9 cellular contexts compared by ENCODE assay signal in the genomic region with DNA sequence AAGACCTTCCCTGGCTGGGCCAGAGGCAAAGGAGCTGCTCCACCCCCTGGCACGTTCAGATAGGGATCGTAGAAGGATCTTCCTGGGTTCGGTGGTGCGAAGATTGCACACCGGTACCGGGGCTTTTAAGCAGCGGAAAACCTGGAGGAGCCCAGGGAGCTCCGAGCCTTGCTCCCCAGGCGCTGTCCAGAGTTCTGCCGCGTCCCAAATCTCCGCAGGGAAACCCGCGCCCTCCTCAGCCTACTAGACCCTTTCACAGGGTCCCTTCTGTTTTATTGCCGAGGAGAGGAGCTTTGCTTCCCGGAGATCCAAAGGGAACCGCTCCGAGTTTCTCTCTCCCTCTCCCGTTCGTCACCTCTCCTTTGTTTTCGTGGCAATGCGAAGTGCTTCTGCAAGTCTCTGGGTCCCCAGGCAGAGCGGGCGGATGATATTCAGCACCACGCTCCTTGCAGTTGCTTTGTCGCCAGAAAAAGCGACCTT. TPM values are rescaled to one million over a fixed set of nuclear protein-coding genes. Genes with fewer than 3 reads are reported as not detected.
A peak's percentile ranks its signal among the peaks of the same experiment; 100 is the strongest.
DNase-seq lines count a peak whose midpoint lies in the region; ATAC-seq, FAIRE-seq and TF ChIP-seq lines count a peak whose summit lies in the region.
"Had no signal": no experiment of that assay in that cellular context is flagged by ENCODE, and none has a peak within 500 bp of the region (broad histone marks: within the 10 kb centered on the region; RNA-seq: fewer than 3 reads in every experiment).

No MANE protein-coding gene starts in this region.

- H3K4me1 Mint-ChIP-seq in activated naive CD8-positive, alpha-beta T cell treated with anti-CD3 and anti-CD28 coated beads, Interleukin-2, amount 10 ng/mL, durations not matched to agents 7 days and 5 days, result peaks cover 4% of the 10 kb centered on the region
- H3K4me1 Mint-ChIP-seq in activated naive CD8-positive, alpha-beta T cell treated with anti-CD3 and anti-CD28 coated beads for 36 hours, result peaks cover 16% of the 10 kb centered on the region
- H3K4me1 Mint-ChIP-seq in HFFc6 (ENCODE audit: low read depth), result no peaks in the 10 kb centered on the region

- no peak for DNase-seq in activated naive CD8-positive, alpha-beta T cell treated with anti-CD3 and anti-CD28 coated beads, Interleukin-2, amount 10 ng/mL, durations not matched to agents 7 days and 5 days
- DNase-seq in activated naive CD8-positive, alpha-beta T cell treated with anti-CD3 and anti-CD28 coated beads for 36 hours, result no peak
- DNase-seq in body of pancreas (peak; percentile 7 to 39 (median 15)), urothelium cell line (ENCODE audit: low spot score) (peak; percentile 55), GM12891 (ENCODE audit: insufficient read length, low spot score) (no peak), HFFc6 (no peak)
- no peak for DNase-seq in activated naive CD4-positive, alpha-beta T cell treated with anti-CD3 and anti-CD28 coated beads, Interleukin-2, amount 50 U/mL, for 72 hours (ENCODE audit: low spot score in 2 of 2)

- no peak for TF ChIP-seq CTCF in body of pancreas (IDR thresholded peaks at IDR 0.05)
- no peak for TF ChIP-seq CTCF in liver (IDR thresholded peaks at IDR 0.05; ENCODE audit: low read depth, low read length, missing input control)
- TF ChIP-seq CTCF in HFFc6 (IDR thresholded peaks at IDR 0.05), result no peak

- no peaks in the 10 kb centered on the region for H3K9me3 Mint-ChIP-seq in activated naive CD8-positive, alpha-beta T cell treated with anti-CD3 and anti-CD28 coated beads, Interleukin-2, amount 10 ng/mL, durations not matched to agents 7 days and 5 days
- H3K9me3 Mint-ChIP-seq in activated naive CD8-positive, alpha-beta T cell treated with anti-CD3 and anti-CD28 coated beads for 36 hours, result no peaks in the 10 kb centered on the region
- peaks cover 15% of the 10 kb centered on the region for H3K9me3 Mint-ChIP-seq in HFFc6
- no peaks in the 10 kb centered on the region for H3K9me3 Mint-ChIP-seq in activated naive CD4-positive, alpha-beta T cell treated with anti-CD3 and anti-CD28 coated beads, Interleukin-2, amount 50 U/mL, for 72 hours

- H3K27me3 Mint-ChIP-seq in activated naive CD8-positive, alpha-beta T cell treated with anti-CD3 and anti-CD28 coated beads, Interleukin-2, amount 10 ng/mL, durations not matched to agents 7 days and 5 days, result peaks cover 27% of the 10 kb centered on the region
- peaks cover 40% of the 10 kb centered on the region for H3K27me3 Mint-ChIP-seq in activated naive CD8-positive, alpha-beta T cell treated with anti-CD3 and anti-CD28 coated beads for 36 hours
- peaks cover 3% of the 10 kb centered on the region for H3K27me3 Mint-ChIP-seq in HFFc6 (ENCODE audit: insufficient read depth)

- TF ChIP-seq POLR2A in body of pancreas (IDR thresholded peaks at IDR 0.05), result no peak
- no peak for TF ChIP-seq POLR2A in GM12891 (IDR thresholded peaks at IDR 0.05; ENCODE audit: low read depth, low read length)

- H3K36me3 ChIP-seq in body of pancreas (replicated peaks in 1 of 2; ENCODE audit: insufficient read depth in 1 of 2, low read depth in 2 of 2), result no peaks in the 10 kb centered on the region
- no peaks in the 10 kb centered on the region for H3K36me3 ChIP-seq in liver (ENCODE audit: control insufficient read depth in 4 of 4, insufficient read depth in 3 of 4, low read depth in 1 of 4, low read length in 3 of 4)

- H3K36me3 Mint-ChIP-seq in activated naive CD8-positive, alpha-beta T cell treated with anti-CD3 and anti-CD28 coated beads, Interleukin-2, amount 10 ng/mL, durations not matched to agents 7 days and 5 days, result no peaks in the 10 kb centered on the region
- no peaks in the 10 kb centered on the region for H3K36me3 Mint-ChIP-seq in activated naive CD8-positive, alpha-beta T cell treated with anti-CD3 and anti-CD28 coated beads for 36 hours
- H3K36me3 Mint-ChIP-seq in HFFc6 (ENCODE audit: low read depth), result no peaks in the 10 kb centered on the region
- peaks cover 0 to 21% of the 10 kb centered on the region in 2 donors for H3K36me3 Mint-ChIP-seq in activated naive CD4-positive, alpha-beta T cell treated with anti-CD3 and anti-CD28 coated beads, Interleukin-2, amount 50 U/mL, for 72 hours

- TF ChIP-seq RAD21 in liver (IDR thresholded peaks at IDR 0.05), result no peak

- H3K27me3 ChIP-seq in body of pancreas, result peaks cover 0 to 16% of the 10 kb centered on the region in 2 donors
- peaks cover 0 to 9% (median 7%) of the 10 kb centered on the region in 4 donors for H3K27me3 ChIP-seq in liver (ENCODE audit: control insufficient read depth in 4 of 4, insufficient read depth in 4 of 4, low read length in 3 of 4)

- ATAC-seq in activated naive CD8-positive, alpha-beta T cell treated with anti-CD3 and anti-CD28 coated beads, Interleukin-2, amount 10 ng/mL, durations not matched to agents 7 days and 5 days (ENCODE audit: low read depth), result no peak
- ATAC-seq in body of pancreas, result peak; percentile 68
- ATAC-seq in activated naive CD4-positive, alpha-beta T cell treated with anti-CD3 and anti-CD28 coated beads, Interleukin-2, amount 50 U/mL, for 72 hours, result no peak

- no peak overlapping the region for H3K27ac ChIP-seq in body of pancreas
- H3K27ac ChIP-seq in liver (ENCODE audit: low read depth in 1 of 2, low read length in 2 of 2), result no peak overlapping the region

- POLR2A ChIA-PET in activated naive CD8-positive, alpha-beta T cell treated with anti-CD3 and anti-CD28 coated beads, Interleukin-2, amount 10 ng/mL, durations not matched to agents 7 days and 5 days (lab: Charles Lee), result no interaction called here

- H3K4me3 Mint-ChIP-seq in activated naive CD8-positive, alpha-beta T cell treated with anti-CD3 and anti-CD28 coated beads, Interleukin-2, amount 10 ng/mL, durations not matched to agents 7 days and 5 days, result no peak overlapping the region
- no peak overlapping the region for H3K4me3 Mint-ChIP-seq in activated naive CD8-positive, alpha-beta T cell treated with anti-CD3 and anti-CD28 coated beads for 36 hours
- H3K4me3 Mint-ChIP-seq in HFFc6, result no peak overlapping the region

- H3K4me3 ChIP-seq in body of pancreas (no peak overlapping the region), liver (ENCODE audit: low read depth in 1 of 3, low read length in 3 of 3) (no peak overlapping the region)

- WGBS in body of pancreas, 2 donors, result 0 to 1% methylated on average over 27 of the region's 27 CpGs
- 3% methylated on average over 27 of the region's 27 CpGs for WGBS in liver

- H3K4me1 ChIP-seq in body of pancreas, result peaks cover 15% of the 10 kb centered on the region
- H3K4me1 ChIP-seq in liver (ENCODE audit: control insufficient read depth in 4 of 4, insufficient read depth in 4 of 4, low read length in 3 of 4), result peaks cover 0 to 9% (median 0%) of the 10 kb centered on the region in 4 donors

- H3K9ac ChIP-seq in liver (ENCODE audit: low read depth in 1 of 2, low read length in 2 of 2), result no peak overlapping the region

- peak overlapping the region; percentile 1 for H3K27ac Mint-ChIP-seq in activated naive CD8-positive, alpha-beta T cell treated with anti-CD3 and anti-CD28 coated beads, Interleukin-2, amount 10 ng/mL, durations not matched to agents 7 days and 5 days
- no peak overlapping the region for H3K27ac Mint-ChIP-seq in activated naive CD8-positive, alpha-beta T cell treated with anti-CD3 and anti-CD28 coated beads for 36 hours
- no peak overlapping the region for H3K27ac Mint-ChIP-seq in HFFc6
- no peak overlapping the region for H3K27ac Mint-ChIP-seq in activated naive CD4-positive, alpha-beta T cell treated with anti-CD3 and anti-CD28 coated beads, Interleukin-2, amount 50 U/mL, for 72 hours

- intact Hi-C loops in body of pancreas (cut with DNase I), result no loop called here

- H3K9me3 ChIP-seq in body of pancreas (no peaks in the 10 kb centered on the region), liver (ENCODE audit: control insufficient read depth in 4 of 4, low read length in 3 of 4) (no peaks in the 10 kb centered on the region)

- FAIRE-seq in urothelium cell line (lab: Jason Lieb, UNC) (no peak), GM12891 (lab: Jason Lieb, UNC) (no peak)
- FAIRE-seq: G401.6 had no signal

TF ChIP-seq in liver, 16 proteins besides CTCF, POLR2A, EP300 and RAD21 (continues in another document):
- TF ChIP-seq HNF4A (conservative IDR thresholded peaks at IDR 0.05), result no peak

TF ChIP-seq in GM12891, 5 proteins besides CTCF, POLR2A, EP300 and RAD21:
- TF ChIP-seq POLR2AphosphoS5 (IDR thresholded peaks at IDR 0.05; ENCODE audit: low read depth, low read length), result no peak
- no peak for TF ChIP-seq TAF1 (IDR thresholded peaks at IDR 0.05; ENCODE audit: low read depth, low read length)
- no peak for TF ChIP-seq PAX5 (IDR thresholded peaks at IDR 0.05; ENCODE audit: insufficient read depth, low read length, severe bottlenecking)
- no peak for TF ChIP-seq POU2F2 (IDR thresholded peaks at IDR 0.05; ENCODE audit: low read depth, low read length)
- no peak for TF ChIP-seq SPI1 (IDR thresholded peaks at IDR 0.05; ENCODE audit: low read depth, low read length)
TF ChIP-seq in GM12891: peak in this region for 0.

RNA-seq across cellular contexts. Expression of a gene that starts 0.5 kb away (rescaled TPM):
- not detected for total RNA-seq in activated naive CD8-positive, alpha-beta T cell treated with anti-CD3 and anti-CD28 coated beads, Interleukin-2, amount 10 ng/mL, durations not matched to agents 7 days and 5 days
- total RNA-seq in activated naive CD8-positive, alpha-beta T cell treated with anti-CD3 and anti-CD28 coated beads for 36 hours, result not detected
- total RNA-seq in body of pancreas (under 1 TPM in 1 of 2 donors, not detected in 1; 0.26 TPM), liver (not detected)
- polyA plus RNA-seq in liver, result not detected
- not detected for polyA plus RNA-seq in GM12891 (2012; ENCODE audit: low read depth, missing spikeins)
- total RNA-seq in HFFc6 (2021; fragmentation: NEBNext Ultra II Directional; extraction: Animal tissue kit (Norgen Biotek cat#: 25700)), result not detected
- not detected for total RNA-seq in activated naive CD4-positive, alpha-beta T cell treated with anti-CD3 and anti-CD28 coated beads, Interleukin-2, amount 50 U/mL, for 72 hours

Comparison
In these comparisons a context has a peak if more than half of its experiments do, and no peak if none do; other contexts are left out.
1. DNase-seq: peak in body of pancreas (4 of 4) and urothelium cell line (single experiment); none in activated naive CD8-positive, alpha-beta T cell treated with anti-CD3 and anti-CD28 coated beads, Interleukin-2, amount 10 ng/mL, durations not matched to agents 7 days and 5 days (single experiment), activated naive CD8-positive, alpha-beta T cell treated with anti-CD3 and anti-CD28 coated beads for 36 hours (single experiment), GM12891 (single experiment), HFFc6 (single experiment) and activated naive CD4-positive, alpha-beta T cell treated with anti-CD3 and anti-CD28 coated beads, Interleukin-2, amount 50 U/mL, for 72 hours (0 of 2).